9 cellular contexts compared by ENCODE assay signal in genomic region chr6:125201961-125202729, GRCh38. TPM values are rescaled to one million over a fixed set of nuclear protein-coding genes. Genes with fewer than 3 reads are reported as not detected.
DNase-seq lines count a peak whose midpoint lies in the region; ATAC-seq and TF ChIP-seq lines count a peak whose summit lies in the region.
"Had no signal": no experiment of that assay in that cellular context is flagged by ENCODE, and none has a peak within 500 bp of the region (broad histone marks: within the 10 kb centered on the region; RNA-seq: fewer than 3 reads in every experiment).

No MANE protein-coding gene starts in this region.

- no peak overlapping the region for H3K27ac Mint-ChIP-seq in activated T-helper 1 cell treated with anti-CD3 and anti-CD28 coated beads, Interleukin-12 subunit alpha, Interleukin-12 subunit beta, Interleukin-2, Interleukin-4 antibody, amounts not matched to agents 30 ng/mL and 10 ng/mL and 1 ng/mL, durations not matched to agents 14 hours and 24 hours and 36 hours

- H3K4me3 ChIP-seq in fibroblast of the aortic adventitia (ENCODE audit: low read depth, low read length), result no peak overlapping the region

- H3K27me3 Mint-ChIP-seq in activated T-helper 1 cell treated with anti-CD3 and anti-CD28 coated beads, Interleukin-12 subunit alpha, Interleukin-12 subunit beta, Interleukin-2, Interleukin-4 antibody, amounts not matched to agents 30 ng/mL and 10 ng/mL and 1 ng/mL, durations not matched to agents 14 hours and 24 hours and 36 hours (ENCODE audit: insufficient read depth), result peaks cover 13% of the 10 kb centered on the region

- TF ChIP-seq CTCF in RWPE1 (conservative IDR thresholded peaks at IDR 0.05; ENCODE audit: low read depth), result no peak
- no peak for TF ChIP-seq CTCF in fibroblast of the aortic adventitia (IDR thresholded peaks at IDR 0.05; ENCODE audit: insufficient read depth, low read length)

- POLR2A ChIA-PET in RWPE1 (lab: Yijun Ruan, JAX; ENCODE audit: low non-redundant PET), result no interaction called here

- no peaks in the 10 kb centered on the region for H3K36me3 Mint-ChIP-seq in activated T-helper 1 cell treated with anti-CD3 and anti-CD28 coated beads, Interleukin-12 subunit alpha, Interleukin-12 subunit beta, Interleukin-2, Interleukin-4 antibody, amounts not matched to agents 30 ng/mL and 10 ng/mL and 1 ng/mL, durations not matched to agents 14 hours and 24 hours and 36 hours (ENCODE audit: low read depth)

- H3K27ac ChIP-seq in RWPE1, result peak overlapping the region; percentile 76
- H3K27ac ChIP-seq: KMS-11 had no signal

- H3K4me1 Mint-ChIP-seq in activated T-helper 1 cell treated with anti-CD3 and anti-CD28 coated beads, Interleukin-12 subunit alpha, Interleukin-12 subunit beta, Interleukin-2, Interleukin-4 antibody, amounts not matched to agents 30 ng/mL and 10 ng/mL and 1 ng/mL, durations not matched to agents 14 hours and 24 hours and 36 hours (ENCODE audit: low read depth), result no peaks in the 10 kb centered on the region

- CTCF ChIA-PET in RWPE1 (lab: Yijun Ruan, JAX), result interaction anchor here (0.6 to 0.8 kb wide), 3 partner anchors 27 to 682 kb away, joined by 3 read pairs; no protein-coding TSS in a partner anchor

- peak; percentile 93 for DNase-seq in EL
- DNase-seq in RWPE1 (ENCODE audit: low spot score), result peak; percentile 77
- DNase-seq in fibroblast of the aortic adventitia (ENCODE audit: low read depth), result peak; percentile 98
- DNase-seq in pulmonary artery endothelial cell (ENCODE audit: low read depth, low spot score), result peak; percentile 55
- no peak for DNase-seq in NCI-H1930 (lab: John Stamatoyannopoulos, UW)
- no peak for DNase-seq in activated T-helper 1 cell treated with anti-CD3 and anti-CD28 coated beads, Interleukin-12 subunit alpha, Interleukin-12 subunit beta, Interleukin-2, Interleukin-4 antibody, amounts not matched to agents 30 ng/mL and 10 ng/mL and 1 ng/mL, durations not matched to agents 14 hours and 24 hours and 36 hours (ENCODE audit: low spot score)
- DNase-seq in NCI-H1417 (lab: John Stamatoyannopoulos, UW), result no peak

- no peaks in the 10 kb centered on the region for H3K9me3 Mint-ChIP-seq in activated T-helper 1 cell treated with anti-CD3 and anti-CD28 coated beads, Interleukin-12 subunit alpha, Interleukin-12 subunit beta, Interleukin-2, Interleukin-4 antibody, amounts not matched to agents 30 ng/mL and 10 ng/mL and 1 ng/mL, durations not matched to agents 14 hours and 24 hours and 36 hours

- no peak overlapping the region for H3K4me3 Mint-ChIP-seq in activated T-helper 1 cell treated with anti-CD3 and anti-CD28 coated beads, Interleukin-12 subunit alpha, Interleukin-12 subunit beta, Interleukin-2, Interleukin-4 antibody, amounts not matched to agents 30 ng/mL and 10 ng/mL and 1 ng/mL, durations not matched to agents 14 hours and 24 hours and 36 hours

- intact Hi-C loops in activated T-helper 1 cell treated with anti-CD3 and anti-CD28 coated beads, Interleukin-12 subunit alpha, Interleukin-12 subunit beta, Interleukin-2, Interleukin-4 antibody, amounts not matched to agents 30 ng/mL and 10 ng/mL and 1 ng/mL, durations not matched to agents 14 hours and 24 hours and 36 hours (cut with micrococcal nuclease), result no loop called here

- no peak for ATAC-seq in HG02798 (IDR thresholded peaks at IDR 0.05; ENCODE audit: poor library complexity, unreplicated experiment)

RNA-seq across cellular contexts. Expression of gene TPD52L1, which starts 48.6 kb away (rescaled TPM):
- total RNA-seq in fibroblast of the aortic adventitia (ENCODE audit: low replicate concordance) (20.8 and 21.7 TPM in 2 replicates), pulmonary artery endothelial cell (3.7 and 4.7 TPM in 2 replicates)
- 0.29 TPM in 1 of 2 replicates, not detected in the other for total RNA-seq in activated T-helper 1 cell treated with anti-CD3 and anti-CD28 coated beads, Interleukin-12 subunit alpha, Interleukin-12 subunit beta, Interleukin-2, Interleukin-4 antibody, amounts not matched to agents 30 ng/mL and 10 ng/mL and 1 ng/mL, durations not matched to agents 14 hours and 24 hours and 36 hours

Comparison
In these comparisons a context has a peak if more than half of its experiments do, and no peak if none do; other contexts are left out.
1. DNase-seq: peak in EL (single experiment), RWPE1 (single experiment), fibroblast of the aortic adventitia (single experiment) and pulmonary artery endothelial cell (single experiment); none in NCI-H1930 (0 of 2), activated T-helper 1 cell treated with anti-CD3 and anti-CD28 coated beads, Interleukin-12 subunit alpha, Interleukin-12 subunit beta, Interleukin-2, Interleukin-4 antibody, amounts not matched to agents 30 ng/mL and 10 ng/mL and 1 ng/mL, durations not matched to agents 14 hours and 24 hours and 36 hours (single experiment) and NCI-H1417 (0 of 3).